Comparison of ENCODE assay signal across 21 cellular contexts in the genomic region with DNA sequence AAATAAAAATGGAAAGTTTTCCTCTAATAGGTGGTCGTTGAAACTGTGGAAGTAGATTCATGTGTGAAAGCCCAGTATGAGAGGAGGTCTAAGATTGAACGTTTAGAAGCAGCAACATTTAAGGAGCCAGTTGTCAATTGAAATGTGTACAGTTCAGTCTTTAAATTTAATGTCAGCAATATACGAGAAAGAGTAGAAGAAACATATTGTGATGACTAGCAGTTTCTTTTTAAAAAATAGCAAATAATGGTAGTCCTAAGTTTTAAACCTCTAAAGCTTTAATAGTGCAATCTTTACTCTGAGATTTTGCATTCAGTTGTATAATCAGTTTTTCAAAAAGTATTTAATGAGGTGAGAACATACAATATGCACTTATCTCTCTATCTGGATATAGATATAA.
"Had no signal": no experiment of that assay in that cellular context is flagged by ENCODE, and none has a peak within 500 bp of the region (broad histone marks: within the 10 kb centered on the region; RNA-seq: fewer than 3 reads in every experiment).

No MANE protein-coding gene starts in this region.

- H3K27me3 Mint-ChIP-seq: activated CD4-positive, alpha-beta memory T cell treated with anti-CD3 and anti-CD28 coated beads, Interleukin-2, amount 10 ng/mL, durations not matched to agents 7 days and 5 days; activated naive CD8-positive, alpha-beta T cell treated with anti-CD3 and anti-CD28 coated beads, Interleukin-2, amount 50 U/mL, for 24 hours; activated T-cell treated with anti-CD3 and anti-CD28 coated beads, Interleukin-2, amount 50 U/mL, for 24 hours; progenitor cell of endocrine pancreas; stimulated activated naive CD8-positive, alpha-beta T cell treated with anti-CD3 and anti-CD28 coated beads, Interleukin-15, Interleukin-2, amounts not matched to agents 100 ng/mL and 50 ng/mL, for 24 hours had no signal

- H3K4me1 ChIP-seq: foreskin keratinocyte, suprapubic skin had no signal

- DNase-seq: activated CD4-positive, alpha-beta memory T cell treated with anti-CD3 and anti-CD28 coated beads, Interleukin-2, amount 10 ng/mL, durations not matched to agents 7 days and 5 days; activated effector memory CD4-positive, alpha-beta T cell treated with anti-CD3 and anti-CD28 coated beads, Interleukin-2, amount 50 U/mL, for 16 hours; activated naive CD8-positive, alpha-beta T cell treated with anti-CD3 and anti-CD28 coated beads, Interleukin-2, amount 50 U/mL, for 24 hours; activated T-cell treated with anti-CD3 and anti-CD28 coated beads, Interleukin-2, amount 50 U/mL, for 24 hours; aorta; cortex of kidney; effector CD8-positive, alpha-beta T cell; foreskin keratinocyte; nucleus accumbens; right cardiac atrium; small intestine; stimulated activated CD4-positive, alpha-beta T cell treated with anti-CD3 and anti-CD28 coated beads, Interleukin-4, amount 100 ng/mL, for 4 hours; SW 1271; T-helper 9 cell; trophoblast cell had no signal

- H3K4me3 Mint-ChIP-seq: activated T-cell treated with anti-CD3 and anti-CD28 coated beads, Interleukin-2, amount 50 U/mL, for 24 hours had no signal

- H3K27ac ChIP-seq: foreskin keratinocyte, suprapubic skin had no signal

- H3K27me3 ChIP-seq: foreskin keratinocyte, suprapubic skin had no signal

- ATAC-seq: activated CD4-positive, CD25-positive, alpha-beta regulatory T cell treated with anti-CD3 and anti-CD28 coated beads, Interleukin-2, amount 50 U/mL, for 24 hours; activated naive CD8-positive, alpha-beta T cell treated with anti-CD3 and anti-CD28 coated beads, Interleukin-2, amount 50 U/mL, for 24 hours; foreskin keratinocyte; left lobe of liver; right cardiac atrium had no signal

- H3K9me3 Mint-ChIP-seq: activated T-cell treated with anti-CD3 and anti-CD28 coated beads, Interleukin-2, amount 50 U/mL, for 24 hours had no signal

- H3K27ac Mint-ChIP-seq: activated naive CD8-positive, alpha-beta T cell treated with anti-CD3 and anti-CD28 coated beads, Interleukin-2, amount 50 U/mL, for 24 hours; progenitor cell of endocrine pancreas; stimulated activated naive CD8-positive, alpha-beta T cell treated with anti-CD3 and anti-CD28 coated beads, Interleukin-15, Interleukin-2, amounts not matched to agents 100 ng/mL and 50 ng/mL, for 24 hours had no signal

- H3K9me3 ChIP-seq: suprapubic skin had no signal

- FAIRE-seq: keratinocyte, small intestine had no signal

- H3K36me3 ChIP-seq: suprapubic skin had no signal

- H3K4me3 ChIP-seq: suprapubic skin had no signal
